9 cellular contexts compared by ENCODE assay signal in the genomic region with DNA sequence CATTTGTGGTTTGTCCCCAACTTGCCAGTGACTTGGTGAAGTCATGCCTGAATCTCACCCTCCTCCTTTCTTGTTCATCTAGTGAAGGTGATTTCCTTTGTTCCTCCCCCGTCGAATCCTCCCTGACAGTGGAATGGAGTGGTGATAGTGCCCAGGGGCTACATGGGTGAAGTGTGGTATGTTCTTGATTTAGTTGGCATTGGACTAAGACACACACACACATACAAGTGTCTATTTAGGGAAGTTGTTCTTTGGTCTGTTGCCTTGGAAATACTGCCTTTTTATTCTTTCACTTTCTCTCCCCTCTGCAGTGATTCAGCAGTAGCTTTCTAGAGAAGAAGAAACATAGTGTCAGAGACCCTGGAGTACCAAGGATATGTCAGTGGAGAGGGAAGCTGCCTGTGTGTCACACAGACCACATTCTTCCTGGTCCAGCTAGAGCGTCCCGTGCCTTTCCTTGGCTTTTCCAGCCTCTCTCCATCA. TPM values are rescaled to one million over a fixed set of nuclear protein-coding genes. Genes with fewer than 3 reads are reported as not detected.
DNase-seq lines count a peak whose midpoint lies in the region; ATAC-seq and TF ChIP-seq lines count a peak whose summit lies in the region.
"Had no signal": no experiment of that assay in that cellular context is flagged by ENCODE, and none has a peak within 500 bp of the region (broad histone marks: within the 10 kb centered on the region; RNA-seq: fewer than 3 reads in every experiment).

No MANE protein-coding gene starts in this region.

- CTCF ChIA-PET in activated CD8-positive, alpha-beta T cell treated with anti-CD3 and anti-CD28 coated beads for 36 hours (lab: Charles Lee), result interaction anchor here (0.6 to 3.9 kb wide), 5 partner anchors 9 to 97 kb away, joined by 3 to 19 read pairs (median 5); no protein-coding TSS in a partner anchor

- no peaks in the 10 kb centered on the region for H3K27me3 Mint-ChIP-seq in activated CD8-positive, alpha-beta T cell treated with anti-CD3 and anti-CD28 coated beads for 36 hours

- H3K4me3 ChIP-seq in right lobe of liver, result no peak overlapping the region

- H3K9me3 ChIP-seq in right lobe of liver, result no peaks in the 10 kb centered on the region

- no peaks in the 10 kb centered on the region for H3K9me3 Mint-ChIP-seq in activated CD8-positive, alpha-beta T cell treated with anti-CD3 and anti-CD28 coated beads for 36 hours

- peaks cover 16% of the 10 kb centered on the region for H3K36me3 Mint-ChIP-seq in activated CD8-positive, alpha-beta T cell treated with anti-CD3 and anti-CD28 coated beads for 36 hours (ENCODE audit: low read depth)

- H3K27ac ChIP-seq in right lobe of liver, result peak overlapping the region in 2 of 3 donors; percentile 38 to 63
- H3K27ac ChIP-seq: 22Rv1 had no signal

- no peak for TF ChIP-seq POLR2A in right lobe of liver (IDR thresholded peaks at IDR 0.05)

- TF ChIP-seq CTCF in activated CD8-positive, alpha-beta T cell treated with anti-CD3 and anti-CD28 coated beads for 36 hours (IDR thresholded peaks at IDR 0.05), result no peak
- TF ChIP-seq CTCF in right lobe of liver (IDR thresholded peaks at IDR 0.05), result no peak

- H3K36me3 ChIP-seq in right lobe of liver, result no peaks in the 10 kb centered on the region

- peak overlapping the region; percentile 65 for H3K4me3 Mint-ChIP-seq in activated CD8-positive, alpha-beta T cell treated with anti-CD3 and anti-CD28 coated beads for 36 hours

- peaks cover 95% of the 10 kb centered on the region for H3K4me1 Mint-ChIP-seq in activated CD8-positive, alpha-beta T cell treated with anti-CD3 and anti-CD28 coated beads for 36 hours (ENCODE audit: low read depth)

- H3K4me1 ChIP-seq in right lobe of liver, result peaks cover 0 to 17% (median 1%) of the 10 kb centered on the region in 4 donors

- no peaks in the 10 kb centered on the region for H3K27me3 ChIP-seq in right lobe of liver

- H3K27ac Mint-ChIP-seq in activated CD8-positive, alpha-beta T cell treated with anti-CD3 and anti-CD28 coated beads for 36 hours, result peak overlapping the region; percentile 92

- ATAC-seq in HG03159 (IDR thresholded peaks at IDR 0.05; ENCODE audit: unreplicated experiment), result peak; percentile 51
- ATAC-seq in activated CD8-positive, alpha-beta T cell treated with anti-CD3 and anti-CD28 coated beads for 36 hours, result peak; percentile 50
- peak; percentile 43 to 66 (median 56) for ATAC-seq in right lobe of liver
- no peak for ATAC-seq in HG02840 (IDR thresholded peaks at IDR 0.05; ENCODE audit: low FRiP score, unreplicated experiment)

- POLR2A ChIA-PET in activated CD8-positive, alpha-beta T cell treated with anti-CD3 and anti-CD28 coated beads for 36 hours (lab: Charles Lee), result interaction anchor here (0.6 to 3.3 kb wide), 4 partner anchors 8 to 276 kb away, joined by 3 to 22 read pairs (median 6); no protein-coding TSS in a partner anchor

- intact Hi-C loops in activated CD8-positive, alpha-beta T cell treated with anti-CD3 and anti-CD28 coated beads for 36 hours (cut with micrococcal nuclease), result no loop called here
- intact Hi-C loops in right lobe of liver (cut with DNase I), result no loop called here

- 37% methylated on average over 4 of the region's 4 CpGs for WGBS in right lobe of liver (ENCODE audit: insufficient coverage, low coverage, low lambda C conversion rate, missing lambda C conversion rate)

- peak; percentile 89 for DNase-seq in SIG-M5 treated with dmso at 0.1 percent for 504 hours (lab: John Stamatoyannopoulos, UW; ENCODE audit: unreplicated experiment)
- no peak for DNase-seq in SIG-M5 (lab: John Stamatoyannopoulos, UW)
- DNase-seq in activated CD8-positive, alpha-beta T cell treated with anti-CD3 and anti-CD28 coated beads for 36 hours, result peak; percentile 53
- DNase-seq in right lobe of liver, result no peak
- DNase-seq in NCI-H446 (lab: John Stamatoyannopoulos, UW), result no peak
- DNase-seq in NCI-H526 treated with DMSO at 0.1 percent for 48 hours (lab: John Stamatoyannopoulos, UW), result no peak

RNA-seq across cellular contexts. Expression of a gene that starts 10.9 kb away (rescaled TPM):
- 10 to 100 TPM; 46.7 to 46.9 TPM for total RNA-seq in activated CD8-positive, alpha-beta T cell treated with anti-CD3 and anti-CD28 coated beads for 36 hours
- total RNA-seq in right lobe of liver, result 10 to 100 TPM in 1 of 6 experiments, 1 to 10 TPM in 5; 6.5 to 10.4 (median 8.0) TPM

Comparison
In these comparisons a context has a peak if more than half of its experiments do, and no peak if none do; other contexts are left out.
1. DNase-seq: peak in SIG-M5 treated with dmso at 0.1 percent for 504 hours (single experiment) and activated CD8-positive, alpha-beta T cell treated with anti-CD3 and anti-CD28 coated beads for 36 hours (single experiment); none in SIG-M5 (single experiment), right lobe of liver (0 of 3), NCI-H446 (0 of 2) and NCI-H526 treated with DMSO at 0.1 percent for 48 hours (single experiment).
2. RNA of a gene that starts 10.9 kb away (total RNA-seq): 46.7 to 46.9 TPM in activated CD8-positive, alpha-beta T cell treated with anti-CD3 and anti-CD28 coated beads for 36 hours; 6.5 to 10.4 TPM in right lobe of liver; every median in the first group is over 4 times any median in the second.